ENCODE assay signal across 20 cellular contexts in the genomic region with DNA sequence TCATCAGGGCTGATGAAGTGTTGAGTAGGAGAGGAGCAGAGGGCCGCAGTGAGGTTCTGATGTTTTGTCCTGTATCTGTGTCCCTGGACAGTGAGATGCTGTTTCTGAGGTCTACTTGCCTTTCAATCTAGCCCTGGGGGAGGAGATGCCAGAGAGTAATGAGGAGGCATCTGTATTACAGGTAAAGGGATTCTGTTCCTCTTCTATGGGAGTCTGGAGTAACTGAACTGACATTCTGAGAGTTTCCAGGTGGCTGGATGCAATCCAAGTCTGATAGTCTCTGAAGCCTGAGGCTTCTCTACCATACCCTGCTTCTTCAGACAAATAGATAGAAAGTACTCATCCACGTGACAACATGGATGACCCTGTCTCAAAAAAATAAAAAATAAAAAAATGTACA.
DNase-seq lines count a peak whose midpoint lies in the region; ATAC-seq and TF ChIP-seq lines count a peak whose summit lies in the region.
"Had no signal": no experiment of that assay in that cellular context is flagged by ENCODE, and none has a peak within 500 bp of the region (broad histone marks: within the 10 kb centered on the region; RNA-seq: fewer than 3 reads in every experiment).

No MANE protein-coding gene starts in this region.

- peak overlapping the region; percentile 8 for H3K27ac Mint-ChIP-seq in endodermal cell
- H3K27ac Mint-ChIP-seq: B cell; CD4-positive, alpha-beta memory T cell; H9 had no signal

- H3K4me3 Mint-ChIP-seq in endodermal cell: no peak overlapping the region
- H3K4me3 Mint-ChIP-seq: B cell; CD4-positive, alpha-beta memory T cell; H9 had no signal

- H3K27me3 Mint-ChIP-seq in endodermal cell (ENCODE audit: insufficient read depth): no peaks in the 10 kb centered on the region
- H3K27me3 Mint-ChIP-seq: B cell had no signal

- ATAC-seq in HG03520 (IDR thresholded peaks at IDR 0.05; ENCODE audit: unreplicated experiment) (no peak), right lobe of liver (no peak)
- ATAC-seq: Panc1, Right ventricle myocardium inferior had no signal

- no peak overlapping the region for H3K9ac ChIP-seq in endodermal cell (ENCODE audit: extremely low read depth, low read length, poor library complexity, severe bottlenecking)

- DNase-seq in NCI-H146 treated with DMSO at 0.1 percent for 48 hours (lab: John Stamatoyannopoulos, UW; ENCODE audit: unreplicated experiment) (peak; percentile 34), NCI-H146 (lab: John Stamatoyannopoulos, UW) (no peak), SK-N-DZ (ENCODE audit: low spot score) (peak; percentile 86), endodermal cell (peak; percentile 59), right lobe of liver (no peak), NOMO-1 (lab: John Stamatoyannopoulos, UW; ENCODE audit: unreplicated experiment in 2 of 2) (no peak)
- no peak for DNase-seq in effector CD8-positive, alpha-beta T cell (lab: John Stamatoyannopoulos, UW)
- DNase-seq: CD4-positive, alpha-beta memory T cell; DMS153; GF-D8; H9; KG1; NCI-H1436 treated with DMSO at 0.1 percent for 48 hours; NCI-H2081 treated with DMSO at 0.1 percent for 48 hours; NCI-H510A; NCI-H748 treated with DMSO at 0.1 percent for 48 hours had no signal

- peaks cover 4% of the 10 kb centered on the region for H3K4me1 Mint-ChIP-seq in endodermal cell
- H3K4me1 Mint-ChIP-seq: B cell had no signal

- H3K27me3 ChIP-seq in endodermal cell (ENCODE audit: control insufficient read depth, insufficient read depth, low read length, poor library complexity, severe bottlenecking) (no peaks in the 10 kb centered on the region), right lobe of liver (no peaks in the 10 kb centered on the region)

- no peak overlapping the region for H3K27ac ChIP-seq in endodermal cell (ENCODE audit: low read depth, low read length)
- no peak overlapping the region for H3K27ac ChIP-seq in right lobe of liver

- H3K9me3 ChIP-seq in endodermal cell (ENCODE audit: control insufficient read depth, low read length) (no peaks in the 10 kb centered on the region), right lobe of liver (no peaks in the 10 kb centered on the region)

- H3K36me3 ChIP-seq in endodermal cell (ENCODE audit: control insufficient read depth, insufficient read depth, low read length): no peaks in the 10 kb centered on the region
- H3K36me3 ChIP-seq in right lobe of liver: no peaks in the 10 kb centered on the region

- H3K4me3 ChIP-seq in endodermal cell (ENCODE audit: low read length): no peak overlapping the region
- no peak overlapping the region for H3K4me3 ChIP-seq in right lobe of liver

- no peak for TF ChIP-seq POLR2A in right lobe of liver (IDR thresholded peaks at IDR 0.05)

- no peaks in the 10 kb centered on the region for H3K9me3 Mint-ChIP-seq in endodermal cell
- H3K9me3 Mint-ChIP-seq: CD4-positive, alpha-beta memory T cell; H9 had no signal

- H3K36me3 Mint-ChIP-seq in endodermal cell (ENCODE audit: low read depth): no peaks in the 10 kb centered on the region
- H3K36me3 Mint-ChIP-seq: CD4-positive, alpha-beta memory T cell had no signal

- TF ChIP-seq CTCF in endodermal cell (conservative IDR thresholded peaks at IDR 0.05) (no peak), right lobe of liver (IDR thresholded peaks at IDR 0.05) (no peak)

- intact Hi-C loops in right lobe of liver (cut with DNase I): no loop called here

- 88% methylated on average over 1 to 2 of the region's 2 CpGs for WGBS in endodermal cell (ENCODE audit: insufficient coverage in 1 of 2, insufficient read length in 1 of 2), 2 experiments
- 100% methylated on average over 1 of the region's 2 CpGs for WGBS in right lobe of liver (ENCODE audit: insufficient coverage, low coverage, low lambda C conversion rate, missing lambda C conversion rate)

- H3K4me1 ChIP-seq in endodermal cell (ENCODE audit: control insufficient read depth, insufficient read depth, low read length): no peaks in the 10 kb centered on the region
- H3K4me1 ChIP-seq in right lobe of liver: peaks cover 0 to 11% (median 0%) of the 10 kb centered on the region in 4 donors

Comparison
In these comparisons a context has a peak if more than half of its experiments do, and no peak if none do; other contexts are left out.
1. DNase-seq: peak in NCI-H146 treated with DMSO at 0.1 percent for 48 hours (single experiment), SK-N-DZ (single experiment) and endodermal cell (single experiment); none in NCI-H146 (single experiment), right lobe of liver (0 of 3), effector CD8-positive, alpha-beta T cell (single experiment) and NOMO-1 (0 of 2).